1 cellular context compared by ENCODE assay signal in genomic region chr11:63979426-63979825, GRCh38.
TF ChIP-seq lines count a peak whose summit lies in the region.

No MANE protein-coding gene starts in this region.

TF ChIP-seq in WTC11, 78 proteins besides CTCF, POLR2A, EP300 and RAD21:
- TF ChIP-seq E2F1 (CRISPR knock-in tag; IDR thresholded peaks at IDR 0.05) (no peak), FOXJ3 (CRISPR knock-in tag; IDR thresholded peaks at IDR 0.05; ENCODE audit: borderline replicate concordance) (no peak), CREM (CRISPR knock-in tag; IDR thresholded peaks at IDR 0.05) (0 out of 2 replicates have a peak, but pooled peaks have one; percentile 7)
- TF ChIP-seq, protein P1, sequence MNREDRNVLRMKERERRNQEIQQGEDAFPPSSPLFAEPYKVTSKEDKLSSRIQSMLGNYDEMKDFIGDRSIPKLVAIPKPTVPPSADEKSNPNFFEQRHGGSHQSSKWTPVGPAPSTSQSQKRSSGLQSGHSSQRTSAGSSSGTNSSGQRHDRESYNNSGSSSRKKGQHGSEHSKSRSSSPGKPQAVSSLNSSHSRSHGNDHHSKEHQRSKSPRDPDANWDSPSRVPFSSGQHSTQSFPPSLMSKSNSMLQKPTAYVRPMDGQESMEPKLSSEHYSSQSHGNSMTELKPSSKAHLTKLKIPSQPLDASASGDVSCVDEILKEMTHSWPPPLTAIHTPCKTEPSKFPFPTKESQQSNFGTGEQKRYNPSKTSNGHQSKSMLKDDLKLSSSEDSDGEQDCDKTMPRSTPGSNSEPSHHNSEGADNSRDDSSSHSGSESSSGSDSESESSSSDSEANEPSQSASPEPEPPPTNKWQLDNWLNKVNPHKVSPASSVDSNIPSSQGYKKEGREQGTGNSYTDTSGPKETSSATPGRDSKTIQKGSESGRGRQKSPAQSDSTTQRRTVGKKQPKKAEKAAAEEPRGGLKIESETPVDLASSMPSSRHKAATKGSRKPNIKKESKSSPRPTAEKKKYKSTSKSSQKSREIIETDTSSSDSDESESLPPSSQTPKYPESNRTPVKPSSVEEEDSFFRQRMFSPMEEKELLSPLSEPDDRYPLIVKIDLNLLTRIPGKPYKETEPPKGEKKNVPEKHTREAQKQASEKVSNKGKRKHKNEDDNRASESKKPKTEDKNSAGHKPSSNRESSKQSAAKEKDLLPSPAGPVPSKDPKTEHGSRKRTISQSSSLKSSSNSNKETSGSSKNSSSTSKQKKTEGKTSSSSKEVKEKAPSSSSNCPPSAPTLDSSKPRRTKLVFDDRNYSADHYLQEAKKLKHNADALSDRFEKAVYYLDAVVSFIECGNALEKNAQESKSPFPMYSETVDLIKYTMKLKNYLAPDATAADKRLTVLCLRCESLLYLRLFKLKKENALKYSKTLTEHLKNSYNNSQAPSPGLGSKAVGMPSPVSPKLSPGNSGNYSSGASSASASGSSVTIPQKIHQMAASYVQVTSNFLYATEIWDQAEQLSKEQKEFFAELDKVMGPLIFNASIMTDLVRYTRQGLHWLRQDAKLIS (CRISPR knock-in tag; IDR thresholded peaks at IDR 0.05; ENCODE audit: borderline replicate concordance) = no peak
- TF ChIP-seq, protein P2, sequence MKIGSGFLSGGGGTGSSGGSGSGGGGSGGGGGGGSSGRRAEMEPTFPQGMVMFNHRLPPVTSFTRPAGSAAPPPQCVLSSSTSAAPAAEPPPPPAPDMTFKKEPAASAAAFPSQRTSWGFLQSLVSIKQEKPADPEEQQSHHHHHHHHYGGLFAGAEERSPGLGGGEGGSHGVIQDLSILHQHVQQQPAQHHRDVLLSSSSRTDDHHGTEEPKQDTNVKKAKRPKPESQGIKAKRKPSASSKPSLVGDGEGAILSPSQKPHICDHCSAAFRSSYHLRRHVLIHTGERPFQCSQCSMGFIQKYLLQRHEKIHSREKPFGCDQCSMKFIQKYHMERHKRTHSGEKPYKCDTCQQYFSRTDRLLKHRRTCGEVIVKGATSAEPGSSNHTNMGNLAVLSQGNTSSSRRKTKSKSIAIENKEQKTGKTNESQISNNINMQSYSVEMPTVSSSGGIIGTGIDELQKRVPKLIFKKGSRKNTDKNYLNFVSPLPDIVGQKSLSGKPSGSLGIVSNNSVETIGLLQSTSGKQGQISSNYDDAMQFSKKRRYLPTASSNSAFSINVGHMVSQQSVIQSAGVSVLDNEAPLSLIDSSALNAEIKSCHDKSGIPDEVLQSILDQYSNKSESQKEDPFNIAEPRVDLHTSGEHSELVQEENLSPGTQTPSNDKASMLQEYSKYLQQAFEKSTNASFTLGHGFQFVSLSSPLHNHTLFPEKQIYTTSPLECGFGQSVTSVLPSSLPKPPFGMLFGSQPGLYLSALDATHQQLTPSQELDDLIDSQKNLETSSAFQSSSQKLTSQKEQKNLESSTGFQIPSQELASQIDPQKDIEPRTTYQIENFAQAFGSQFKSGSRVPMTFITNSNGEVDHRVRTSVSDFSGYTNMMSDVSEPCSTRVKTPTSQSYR (CRISPR knock-in tag; IDR thresholded peaks at IDR 0.05) = no peak
